30 cellular contexts compared by ENCODE assay signal in the genomic region with DNA sequence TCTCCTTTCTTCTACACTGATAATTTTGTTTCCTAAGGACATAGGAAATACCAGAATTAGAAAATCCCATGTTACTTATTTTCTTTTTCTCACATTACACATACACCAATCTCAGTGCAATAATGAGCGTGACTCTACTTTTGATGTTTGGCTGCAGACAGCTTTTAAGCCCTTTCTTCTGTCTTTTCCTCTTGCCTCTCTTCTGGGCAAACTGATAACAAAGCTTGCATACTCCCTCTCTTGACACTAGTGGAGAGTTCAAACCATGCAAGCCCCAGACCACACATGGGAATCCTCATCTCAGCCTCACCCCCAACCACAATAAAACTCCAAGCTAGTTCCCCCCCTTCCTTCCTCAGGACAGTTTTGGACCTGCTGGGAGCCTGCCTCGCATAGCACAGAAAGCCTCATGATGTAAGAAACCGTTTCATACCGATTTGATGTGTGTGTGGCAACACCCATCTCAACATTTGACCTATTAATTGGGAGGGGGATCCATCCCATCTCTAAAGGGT.
"Had no signal": no experiment of that assay in that cellular context is flagged by ENCODE, and none has a peak within 500 bp of the region (broad histone marks: within the 10 kb centered on the region; RNA-seq: fewer than 3 reads in every experiment).

No MANE protein-coding gene starts in this region.

- H3K4me1 Mint-ChIP-seq: naive thymus-derived CD8-positive, alpha-beta T cell; neural crest cell; stimulated activated naive CD8-positive, alpha-beta T cell treated with anti-CD3 and anti-CD28 coated beads, Interleukin-15, amount 100 ng/mL, for 72 hours had no signal

- H3K36me3 Mint-ChIP-seq: naive B cell; naive thymus-derived CD8-positive, alpha-beta T cell; natural killer cell treated with Interleukin-12 subunit alpha and Interleukin-12 subunit beta and Interleukin-15 and Interleukin-18, amount 100 ng/mL, for 72 hours; stimulated activated memory B cell treated with anti-CD40 and anti-IgM and Interleukin-4, amounts not matched to agents 10 μg/mL and 1 μg/mL and 100 μg/mL, for 72 hours had no signal

- H3K27me3 ChIP-seq: ovary, right lobe of liver, sigmoid colon, suprapubic skin, tibial artery, upper lobe of left lung, uterus had no signal

- ATAC-seq: naive thymus-derived CD8-positive, alpha-beta T cell; natural killer cell treated with Interleukin-12 subunit alpha and Interleukin-12 subunit beta and Interleukin-15 and Interleukin-18, amount 100 ng/mL, for 72 hours; psoas muscle; right cardiac atrium; right lobe of liver; stimulated activated memory B cell treated with anti-CD40 and anti-IgM and Interleukin-4, amounts not matched to agents 10 μg/mL and 1 μg/mL and 100 μg/mL, for 72 hours; stimulated activated naive CD8-positive, alpha-beta T cell treated with anti-CD3 and anti-CD28 coated beads, Interleukin-15, amount 100 ng/mL, for 72 hours; stimulated activated naive CD8-positive, alpha-beta T cell treated with anti-CD3 and anti-CD28 coated beads, Interleukin-15, Interleukin-2, amounts not matched to agents 100 U/mL and 50 U/mL, for 24 hours had no signal

- H2AFZ ChIP-seq: parathyroid adenoma had no signal

- H3K9me3 ChIP-seq: ovary, psoas muscle, right lobe of liver, sigmoid colon, suprapubic skin, testis, tibial artery, transverse colon, upper lobe of left lung, uterus had no signal

- H3K36me3 ChIP-seq: ovary, right lobe of liver, sigmoid colon, suprapubic skin, tibial artery, transverse colon, upper lobe of left lung, uterus had no signal

- H3K9ac ChIP-seq: parathyroid adenoma had no signal

- FAIRE-seq: small intestine had no signal

- H3K4me3 Mint-ChIP-seq: naive B cell; naive thymus-derived CD8-positive, alpha-beta T cell; natural killer cell treated with Interleukin-12 subunit alpha and Interleukin-12 subunit beta and Interleukin-15 and Interleukin-18, amount 100 ng/mL, for 72 hours; nephron progenitor cell; neural crest cell; stimulated activated memory B cell treated with anti-CD40 and anti-IgM and Interleukin-4, amounts not matched to agents 10 μg/mL and 1 μg/mL and 100 μg/mL, for 72 hours; stimulated activated naive CD8-positive, alpha-beta T cell treated with anti-CD3 and anti-CD28 coated beads, Interleukin-15, amount 100 ng/mL, for 72 hours had no signal

- H3K4me1 ChIP-seq: parathyroid adenoma, psoas muscle, right lobe of liver, sigmoid colon, suprapubic skin, testis, tibial artery, upper lobe of left lung, uterus had no signal

- DNase-seq: naive B cell; naive thymus-derived CD8-positive, alpha-beta T cell; nephron progenitor cell; occipital lobe; ovary; posterior cingulate gyrus; psoas muscle; right cardiac atrium; right lobe of liver; sigmoid colon; small intestine; stimulated activated CD4-positive, alpha-beta T cell treated with anti-CD3 and anti-CD28 coated beads, Interleukin-15, amount 100 ng/mL, for 24 hours; stimulated activated CD4-positive, alpha-beta T cell treated with anti-CD3 and anti-CD28 coated beads, Interleukin-2, amount 100 ng/mL, for 24 hours; stimulated activated CD4-positive, alpha-beta T cell treated with anti-CD3 and anti-CD28 coated beads, Interleukin-2, amount 100 ng/mL, for 48 hours; stimulated activated CD4-positive, alpha-beta T cell treated with anti-CD3 and anti-CD28 coated beads, Interleukin-4, amount 100 ng/mL, for 24 hours; stimulated activated naive CD4-positive, alpha-beta T cell; stimulated activated naive CD8-positive, alpha-beta T cell treated with anti-CD3 and anti-CD28 coated beads, Interleukin-15, amount 100 ng/mL, for 72 hours; stimulated activated naive CD8-positive, alpha-beta T cell treated with anti-CD3 and anti-CD28 coated beads, Interleukin-15, Interleukin-2, amounts not matched to agents 100 U/mL and 50 U/mL, for 24 hours; substantia nigra; testis; tibial artery; transverse colon; upper lobe of left lung; uterus had no signal

- H3K4me3 ChIP-seq: ovary, psoas muscle, right lobe of liver, sigmoid colon, suprapubic skin, testis, tibial artery, transverse colon, upper lobe of left lung, uterus had no signal

- H3K27ac ChIP-seq: ovary, parathyroid adenoma, psoas muscle, right lobe of liver, sigmoid colon, suprapubic skin, testis, tibial artery, transverse colon, upper lobe of left lung, uterus had no signal

- H3K27ac Mint-ChIP-seq: naive B cell; naive thymus-derived CD8-positive, alpha-beta T cell; natural killer cell treated with Interleukin-12 subunit alpha and Interleukin-12 subunit beta and Interleukin-15 and Interleukin-18, amount 100 ng/mL, for 72 hours; nephron progenitor cell; progenitor cell of endocrine pancreas; stimulated activated memory B cell treated with anti-CD40 and anti-IgM and Interleukin-4, amounts not matched to agents 10 μg/mL and 1 μg/mL and 100 μg/mL, for 72 hours; stimulated activated naive CD8-positive, alpha-beta T cell treated with anti-CD3 and anti-CD28 coated beads, Interleukin-15, amount 100 ng/mL, for 72 hours had no signal

- H3K9me3 Mint-ChIP-seq: naive B cell; naive thymus-derived CD8-positive, alpha-beta T cell; natural killer cell treated with Interleukin-12 subunit alpha and Interleukin-12 subunit beta and Interleukin-15 and Interleukin-18, amount 100 ng/mL, for 72 hours; nephron progenitor cell; stimulated activated memory B cell treated with anti-CD40 and anti-IgM and Interleukin-4, amounts not matched to agents 10 μg/mL and 1 μg/mL and 100 μg/mL, for 72 hours; stimulated activated naive CD8-positive, alpha-beta T cell treated with anti-CD3 and anti-CD28 coated beads, Interleukin-15, amount 100 ng/mL, for 72 hours had no signal

- H3K79me2 ChIP-seq: parathyroid adenoma had no signal
